21 cellular contexts compared by ENCODE assay signal in genomic region chr2:167946367-167946955, GRCh38.
DNase-seq lines count a peak whose midpoint lies in the region; ATAC-seq lines count a peak whose summit lies in the region.
"Had no signal": no experiment of that assay in that cellular context is flagged by ENCODE, and none has a peak within 500 bp of the region (broad histone marks: within the 10 kb centered on the region; RNA-seq: fewer than 3 reads in every experiment).

No MANE protein-coding gene starts in this region.

- DNase-seq in H7 (peak; percentile 10), NCI-H748 (lab: John Stamatoyannopoulos, UW; ENCODE audit: unreplicated experiment) (peak; percentile 45), glomerular visceral epithelial cell (ENCODE audit: extremely low spot score) (peak; percentile 24), mesenchymal stem cell (no peak), NCI-H1694 treated with DMSO at 0.1 percent for 48 hours (lab: John Stamatoyannopoulos, UW) (no peak), UCSD-AML1 (lab: John Stamatoyannopoulos, UW; ENCODE audit: unreplicated experiment) (no peak), NCI-H2227 (lab: John Stamatoyannopoulos, UW; ENCODE audit: unreplicated experiment) (no peak)
- DNase-seq: activated CD4-positive, alpha-beta T cell treated with anti-CD3 and anti-CD28 coated beads, Interleukin-2, amount 10 ng/mL, durations not matched to agents 24 days and 14 days; activated naive CD4-positive, alpha-beta T cell treated with Interleukin-2 at 50 U/mL for 16 hours; activated T-cell treated with anti-CD3 and anti-CD28 coated beads, Interleukin-2, amount 50 U/mL, for 72 hours; DMS79 treated with DMSO at 0.1 percent for 48 hours; gastrocnemius medialis; GOT3; naive thymus-derived CD4-positive, alpha-beta T cell; NCI-H2107; NCI-H510A; right cardiac atrium; thyroid gland had no signal

- no peak overlapping the region for H3K27ac ChIP-seq in mesenchymal stem cell (ENCODE audit: low read length, poor library complexity, severe bottlenecking)
- H3K27ac ChIP-seq: coronary artery, gastrocnemius medialis, thyroid gland had no signal

- no peak overlapping the region for H3K23ac ChIP-seq in mesenchymal stem cell (ENCODE audit: low read length in 2 of 2)

- no peak overlapping the region for H2AFZ ChIP-seq in mesenchymal stem cell (ENCODE audit: low read depth, low read length)

- H2AK5ac ChIP-seq in mesenchymal stem cell (ENCODE audit: low read length, severe bottlenecking): peak overlapping the region; percentile 83

- no peak overlapping the region for H2BK120ac ChIP-seq in mesenchymal stem cell (ENCODE audit: low read depth, low read length)

- H4K8ac ChIP-seq in mesenchymal stem cell (ENCODE audit: low read length): no peak overlapping the region

- no peak overlapping the region for H2BK12ac ChIP-seq in mesenchymal stem cell (ENCODE audit: low read length in 2 of 2)

- no peak overlapping the region for H3K4me2 ChIP-seq in mesenchymal stem cell (ENCODE audit: low read length, poor library complexity, severe bottlenecking)

- H3K4me1 ChIP-seq in mesenchymal stem cell (ENCODE audit: control insufficient read depth, insufficient read depth, low read depth, low read length): peaks cover 4% of the 10 kb centered on the region
- H3K4me1 ChIP-seq: thyroid gland had no signal

- no peak overlapping the region for H3K9ac ChIP-seq in mesenchymal stem cell (ENCODE audit: low read length)

- H3K18ac ChIP-seq in mesenchymal stem cell (ENCODE audit: low read depth in 1 of 2, low read length in 2 of 2): no peak overlapping the region

- H2BK15ac ChIP-seq in mesenchymal stem cell (ENCODE audit: low read depth, poor library complexity, severe bottlenecking): no peak overlapping the region

- H3K27me3 ChIP-seq in H7 (ENCODE audit: control insufficient read depth, insufficient read depth, low read length) (no peaks in the 10 kb centered on the region), mesenchymal stem cell (ENCODE audit: control insufficient read depth in 1 of 2, insufficient read depth in 1 of 2, low read length in 2 of 2) (no peaks in the 10 kb centered on the region)
- H3K27me3 ChIP-seq: gastrocnemius medialis, thyroid gland had no signal

- H3K4me3 ChIP-seq in H7 (ENCODE audit: insufficient read depth, low read depth, low read length): no peak overlapping the region
- no peak overlapping the region for H3K4me3 ChIP-seq in mesenchymal stem cell (ENCODE audit: insufficient read depth in 1 of 2, low read depth in 1 of 2, low read length in 2 of 2)
- H3K4me3 ChIP-seq: coronary artery, gastrocnemius medialis, thyroid gland had no signal

- H3K9me3 ChIP-seq in mesenchymal stem cell (ENCODE audit: control insufficient read depth, low read length): no peaks in the 10 kb centered on the region
- H3K9me3 ChIP-seq: gastrocnemius medialis, thyroid gland had no signal

- no peaks in the 10 kb centered on the region for H3K79me1 ChIP-seq in mesenchymal stem cell (replicated peaks; ENCODE audit: low read length, poor library complexity, severe bottlenecking)

- no peak overlapping the region for H2BK5ac ChIP-seq in mesenchymal stem cell (ENCODE audit: low read depth, low read length, poor library complexity, severe bottlenecking)

- H3K36me3 ChIP-seq in H7 (replicated peaks; ENCODE audit: control insufficient read depth, insufficient read depth, low read length): no peaks in the 10 kb centered on the region
- no peaks in the 10 kb centered on the region for H3K36me3 ChIP-seq in mesenchymal stem cell (ENCODE audit: control insufficient read depth in 1 of 2, insufficient read depth in 2 of 2, low read depth in 1 of 2, low read length in 2 of 2)
- H3K36me3 ChIP-seq: gastrocnemius medialis, thyroid gland had no signal

- no peak overlapping the region for H4K91ac ChIP-seq in mesenchymal stem cell (ENCODE audit: low read length)

- H3K14ac ChIP-seq in mesenchymal stem cell (ENCODE audit: low read length in 2 of 2): no peak overlapping the region

- H3K4ac ChIP-seq in mesenchymal stem cell (ENCODE audit: low read depth in 1 of 2, low read length in 2 of 2): no peak overlapping the region

- WGBS in mesenchymal stem cell: 93% methylated on average over 3 of the region's 4 CpGs

- no peak for ATAC-seq in HG03097 (IDR thresholded peaks at IDR 0.05; ENCODE audit: low FRiP score, unreplicated experiment)
- ATAC-seq: activated T-cell treated with anti-CD3 and anti-CD28 coated beads, Interleukin-2, amount 50 U/mL, for 72 hours; gastrocnemius medialis; left lobe of liver; naive thymus-derived CD4-positive, alpha-beta T cell; right cardiac atrium had no signal

Comparison
In these comparisons a context has a peak if more than half of its experiments do, and no peak if none do; other contexts are left out.
1. DNase-seq: peak in H7 (single experiment), NCI-H748 (single experiment) and glomerular visceral epithelial cell (single experiment); none in mesenchymal stem cell (single experiment), NCI-H1694 treated with DMSO at 0.1 percent for 48 hours (single experiment), UCSD-AML1 (single experiment) and NCI-H2227 (single experiment).